ENCODE assay signal across 26 cellular contexts in genomic region chr6:68502946-68503345, GRCh38.
"Had no signal": no experiment of that assay in that cellular context is flagged by ENCODE, and none has a peak within 500 bp of the region (broad histone marks: within the 10 kb centered on the region; RNA-seq: fewer than 3 reads in every experiment).

No MANE protein-coding gene starts in this region.

- FAIRE-seq: HTR-8/SVneo had no signal

- H3K36me3 Mint-ChIP-seq: IgD-negative memory B cell had no signal

- H3K27me3 Mint-ChIP-seq: IgD-negative memory B cell, T-helper 17 cell had no signal

- H3K4me3 ChIP-seq: MG63 had no signal

- H3K27me3 ChIP-seq: MG63 had no signal

- H3K36me3 ChIP-seq: MG63 had no signal

- H3K4me1 Mint-ChIP-seq: IgD-negative memory B cell, T-helper 17 cell had no signal

- H3K27ac Mint-ChIP-seq: IgD-negative memory B cell; T-helper 17 cell; T-helper 2 cell treated with Interferon-gamma antibody and Interleukin-4, amounts not matched to agents 5 μg/mL and 100 μg/mL, for 36 hours had no signal

- DNase-seq: KBM-7, MG63, NCI-H1092, NCI-H1417 treated with DMSO at 0.1 percent for 48 hours, NCI-H146, NCI-H1694 treated with DMSO at 0.1 percent for 48 hours, NCI-H1930, NCI-H2081, NCI-H2107, NCI-H2171 treated with DMSO at 0.1 percent for 48 hours, NCI-H446, NCI-H510A, NCI-H524 treated with DMSO at 0.1 percent for 48 hours, NCI-H69, NCI-H774, PC-3, SHP77, T-helper 1 cell, T-helper 17 cell had no signal

- H3K9me3 ChIP-seq: MG63 had no signal

- ATAC-seq: Panc1, PC-3, SK-N-SH treated with all-trans-retinoic acid at 6 μM for 48 hours, T-helper 17 cell had no signal

- H3K4me3 Mint-ChIP-seq: IgD-negative memory B cell; T-helper 17 cell; T-helper 2 cell treated with Interferon-gamma antibody and Interleukin-4, amounts not matched to agents 5 μg/mL and 100 μg/mL, for 36 hours had no signal

- H3K27ac ChIP-seq: HL-60, RWPE1 had no signal
